18 cellular contexts compared by ENCODE assay signal in genomic region chr19:49141352-49141751, GRCh38. TPM values are rescaled to one million over a fixed set of nuclear protein-coding genes. Genes with fewer than 3 reads are reported as not detected.
DNase-seq lines count a peak whose midpoint lies in the region; ATAC-seq and TF ChIP-seq lines count a peak whose summit lies in the region.
"Had no signal": no experiment of that assay in that cellular context is flagged by ENCODE, and none has a peak within 500 bp of the region (broad histone marks: within the 10 kb centered on the region; RNA-seq: fewer than 3 reads in every experiment).

No MANE protein-coding gene starts in this region.

- H3K9me3 ChIP-seq in T-helper 17 cell (ENCODE audit: control insufficient read depth, low read length, poor library complexity, severe bottlenecking) (no peaks in the 10 kb centered on the region), trophoblast cell (ENCODE audit: insufficient read depth, low read depth, low read length) (peaks cover 2% of the 10 kb centered on the region)

- no peaks in the 10 kb centered on the region for H3K36me3 Mint-ChIP-seq in activated CD4-positive, alpha-beta T cell treated with anti-CD3 and anti-CD28 coated beads, Interleukin-2, amount 10 ng/mL, durations not matched to agents 24 days and 14 days (ENCODE audit: low read depth)
- H3K36me3 Mint-ChIP-seq in T-helper 17 cell (ENCODE audit: low read depth): peaks cover 9% of the 10 kb centered on the region
- no peaks in the 10 kb centered on the region for H3K36me3 Mint-ChIP-seq in endothelial cell (ENCODE audit: low read depth, unreplicated experiment)

- peaks cover 0 to 10% of the 10 kb centered on the region in 2 experiments for H3K4me1 ChIP-seq in trophoblast cell (ENCODE audit: control insufficient read depth in 1 of 2, insufficient read depth in 2 of 2, low read length in 2 of 2)

- no peaks in the 10 kb centered on the region for H3K79me2 ChIP-seq in trophoblast cell (ENCODE audit: control insufficient read depth, insufficient read depth, low read length, poor library complexity)

- ATAC-seq in T-helper 17 cell (no peak), HG03469 (IDR thresholded peaks at IDR 0.05; ENCODE audit: unreplicated experiment) (no peak)
- ATAC-seq: PC-3 had no signal

- H3K18ac ChIP-seq in trophoblast cell (ENCODE audit: low read length): no peak overlapping the region

- no peak overlapping the region for H2AK5ac ChIP-seq in trophoblast cell (ENCODE audit: low read length)

- H3K23ac ChIP-seq in trophoblast cell (ENCODE audit: low read length): no peak overlapping the region

- no peak overlapping the region for H3K27ac Mint-ChIP-seq in activated CD4-positive, alpha-beta T cell treated with anti-CD3 and anti-CD28 coated beads, Interleukin-2, amount 10 ng/mL, durations not matched to agents 24 days and 14 days
- peak overlapping the region; percentile 74 for H3K27ac Mint-ChIP-seq in T-helper 17 cell
- no peak overlapping the region for H3K27ac Mint-ChIP-seq in endothelial cell (ENCODE audit: unreplicated experiment)
- H3K27ac Mint-ChIP-seq: H9 had no signal

- no peaks in the 10 kb centered on the region for H3K79me1 ChIP-seq in trophoblast cell (ENCODE audit: low read length)

- H3K4me2 ChIP-seq in trophoblast cell (ENCODE audit: low read length): no peak overlapping the region

- no peak overlapping the region for H2BK12ac ChIP-seq in trophoblast cell (ENCODE audit: low read length)

- H3K9ac ChIP-seq in trophoblast cell (ENCODE audit: low read length): peak overlapping the region; percentile 50

- no peak overlapping the region for H3K27ac ChIP-seq in trophoblast cell (ENCODE audit: low read depth, low read length)
- H3K27ac ChIP-seq: RWPE1 had no signal

- WGBS in trophoblast cell (ENCODE audit: extremely low coverage, insufficient coverage, insufficient read length): 100% methylated on average over 2 of the region's 6 CpGs

- peak overlapping the region; percentile 3 for H3K4me3 Mint-ChIP-seq in activated CD4-positive, alpha-beta T cell treated with anti-CD3 and anti-CD28 coated beads, Interleukin-2, amount 10 ng/mL, durations not matched to agents 24 days and 14 days
- H3K4me3 Mint-ChIP-seq in T-helper 17 cell (peak overlapping the region; percentile 16), endothelial cell (ENCODE audit: unreplicated experiment) (peak overlapping the region; percentile 3)

- H3K4me3 ChIP-seq in trophoblast cell (ENCODE audit: low read depth, low read length): no peak overlapping the region

- H4K91ac ChIP-seq in trophoblast cell (ENCODE audit: low read depth, low read length): no peak overlapping the region

- no peak overlapping the region for H3K4ac ChIP-seq in trophoblast cell (ENCODE audit: low read depth, low read length)

- H2AFZ ChIP-seq in trophoblast cell (ENCODE audit: insufficient read depth, low read length, poor library complexity): no peak overlapping the region

- H3K27me3 Mint-ChIP-seq in activated CD4-positive, alpha-beta T cell treated with anti-CD3 and anti-CD28 coated beads, Interleukin-2, amount 10 ng/mL, durations not matched to agents 24 days and 14 days: peaks cover 8% of the 10 kb centered on the region
- H3K27me3 Mint-ChIP-seq in T-helper 17 cell: peaks cover 33% of the 10 kb centered on the region
- H3K27me3 Mint-ChIP-seq in endothelial cell (ENCODE audit: unreplicated experiment): peaks cover 14% of the 10 kb centered on the region

- H4K12ac ChIP-seq in trophoblast cell (ENCODE audit: low read depth, low read length): no peak overlapping the region

- H2BK5ac ChIP-seq in trophoblast cell (ENCODE audit: low read depth, low read length, poor library complexity): no peak overlapping the region

- H3K36me3 ChIP-seq in trophoblast cell (ENCODE audit: control insufficient read depth in 1 of 2, insufficient read depth in 2 of 2, low read length in 2 of 2): no peaks in the 10 kb centered on the region

- H3K4me1 Mint-ChIP-seq in activated CD4-positive, alpha-beta T cell treated with anti-CD3 and anti-CD28 coated beads, Interleukin-2, amount 10 ng/mL, durations not matched to agents 24 days and 14 days: peaks cover 18% of the 10 kb centered on the region
- H3K4me1 Mint-ChIP-seq in T-helper 17 cell (peaks cover 20% of the 10 kb centered on the region), endothelial cell (ENCODE audit: unreplicated experiment) (peaks cover 16% of the 10 kb centered on the region)

- H3K9me3 Mint-ChIP-seq in activated CD4-positive, alpha-beta T cell treated with anti-CD3 and anti-CD28 coated beads, Interleukin-2, amount 10 ng/mL, durations not matched to agents 24 days and 14 days: no peaks in the 10 kb centered on the region
- no peaks in the 10 kb centered on the region for H3K9me3 Mint-ChIP-seq in endothelial cell (ENCODE audit: unreplicated experiment)
- H3K9me3 Mint-ChIP-seq: H9 had no signal

- TF ChIP-seq CTCF in endothelial cell (IDR thresholded peaks at IDR 0.05; ENCODE audit: unreplicated experiment): no peak

- intact Hi-C loops in activated CD4-positive, alpha-beta T cell treated with anti-CD3 and anti-CD28 coated beads, Interleukin-2, amount 10 ng/mL, durations not matched to agents 24 days and 14 days (cut with micrococcal nuclease): no loop called here

- no peak for DNase-seq in activated CD4-positive, alpha-beta T cell treated with anti-CD3 and anti-CD28 coated beads, Interleukin-2, amount 10 ng/mL, durations not matched to agents 24 days and 14 days
- DNase-seq in activated CD4-positive, alpha-beta T cell treated with anti-CD3 and anti-CD28 coated beads for 48 hours: no peak
- DNase-seq in T-helper 17 cell (no peak), endothelial cell (ENCODE audit: low spot score) (no peak), trophoblast cell (no peak), NCI-H146 (lab: John Stamatoyannopoulos, UW) (no peak), NCI-H1105 (lab: John Stamatoyannopoulos, UW) (no peak)
- DNase-seq: C1 segment of cervical spinal cord, DMS153, H9, KG1, NCI-H1436 treated with DMSO at 0.1 percent for 48 hours, NCI-H2081, NCI-H748 treated with DMSO at 0.1 percent for 48 hours, PC-3 had no signal

- no peaks in the 10 kb centered on the region for H3K27me3 ChIP-seq in trophoblast cell (ENCODE audit: insufficient read depth, low read length)

- H2BK120ac ChIP-seq in trophoblast cell (ENCODE audit: insufficient read depth, low read length, poor library complexity): no peak overlapping the region

- H3K14ac ChIP-seq in trophoblast cell (ENCODE audit: low read length): no peak overlapping the region

- no peak overlapping the region for H4K8ac ChIP-seq in trophoblast cell (ENCODE audit: low read depth, low read length)

RNA-seq across cellular contexts. Expression of gene HRC, which starts 13.8 kb away (rescaled TPM):
- not detected in 2 replicates for total RNA-seq in activated CD4-positive, alpha-beta T cell treated with anti-CD3 and anti-CD28 coated beads, Interleukin-2, amount 10 ng/mL, durations not matched to agents 24 days and 14 days
- total RNA-seq in T-helper 17 cell: not detected
- 0.72 TPM for total RNA-seq in endothelial cell (ENCODE audit: unreplicated experiment)
- 0.15 and 0.18 TPM in 2 replicates for polyA plus RNA-seq in trophoblast cell (2013)
- total RNA-seq: NCI-H460, PC-3 had no signal

RNA-seq across cellular contexts. Expression of gene TRPM4, which starts 16.2 kb away (rescaled TPM):
- total RNA-seq in activated CD4-positive, alpha-beta T cell treated with anti-CD3 and anti-CD28 coated beads, Interleukin-2, amount 10 ng/mL, durations not matched to agents 24 days and 14 days: 1.4 and 1.8 TPM in 2 replicates
- total RNA-seq in T-helper 17 cell (under 1 TPM in 1 of 2 donors, not detected in 1; 0.25 TPM), endothelial cell (ENCODE audit: unreplicated experiment) (75.3 TPM)
- polyA plus RNA-seq in trophoblast cell (2013): 21.0 and 24.3 TPM in 2 replicates

RNA-seq across cellular contexts. Expression of gene PPFIA3, which starts 22.0 kb away (rescaled TPM):
- 4.5 and 5.0 TPM in 2 replicates for total RNA-seq in activated CD4-positive, alpha-beta T cell treated with anti-CD3 and anti-CD28 coated beads, Interleukin-2, amount 10 ng/mL, durations not matched to agents 24 days and 14 days
- 1 to 10 TPM; 2.6 to 3.9 TPM for total RNA-seq in T-helper 17 cell
- total RNA-seq in endothelial cell (ENCODE audit: unreplicated experiment): 19.7 TPM
- polyA plus RNA-seq in trophoblast cell (2013): 4.6 and 5.4 TPM in 2 replicates

RNA-seq across cellular contexts. Expression of gene C19orf73, which starts 22.4 kb away (rescaled TPM):
- total RNA-seq in activated CD4-positive, alpha-beta T cell treated with anti-CD3 and anti-CD28 coated beads, Interleukin-2, amount 10 ng/mL, durations not matched to agents 24 days and 14 days: 2.0 and 2.5 TPM in 2 replicates
- total RNA-seq in T-helper 17 cell (1 to 10 TPM; 3.6 to 3.9 TPM), endothelial cell (ENCODE audit: unreplicated experiment) (0.51 TPM)
- polyA plus RNA-seq in trophoblast cell (2013): 2.0 and 2.7 TPM in 2 replicates

RNA-seq across cellular contexts. Expression of gene LIN7B, which starts 27.2 kb away (rescaled TPM):
- total RNA-seq in activated CD4-positive, alpha-beta T cell treated with anti-CD3 and anti-CD28 coated beads, Interleukin-2, amount 10 ng/mL, durations not matched to agents 24 days and 14 days: 5.4 and 6.0 TPM in 2 replicates
- total RNA-seq in T-helper 17 cell (1 to 10 TPM; 4.7 to 5.2 TPM), endothelial cell (ENCODE audit: unreplicated experiment) (5.8 TPM)
- 5.3 and 5.4 TPM in 2 replicates for polyA plus RNA-seq in trophoblast cell (2013)

Comparison
In these comparisons a context has a peak if more than half of its experiments do, and no peak if none do; other contexts are left out.
1. RNA of gene TRPM4, which starts 16.2 kb away (total RNA-seq): 75.3 TPM in endothelial cell (single experiment); 1.4 to 1.8 TPM in activated CD4-positive, alpha-beta T cell treated with anti-CD3 and anti-CD28 coated beads, Interleukin-2, amount 10 ng/mL, durations not matched to agents 24 days and 14 days and 0.25 TPM in T-helper 17 cell; every median in the first group is over 10 times any median in the second.
2. Peak in every context shown above with its lines, with median percentiles within 50 percentile points of each other: H3K4me3 Mint-ChIP-seq.